Comparison of ENCODE assay signal across 8 cellular contexts in the genomic region with DNA sequence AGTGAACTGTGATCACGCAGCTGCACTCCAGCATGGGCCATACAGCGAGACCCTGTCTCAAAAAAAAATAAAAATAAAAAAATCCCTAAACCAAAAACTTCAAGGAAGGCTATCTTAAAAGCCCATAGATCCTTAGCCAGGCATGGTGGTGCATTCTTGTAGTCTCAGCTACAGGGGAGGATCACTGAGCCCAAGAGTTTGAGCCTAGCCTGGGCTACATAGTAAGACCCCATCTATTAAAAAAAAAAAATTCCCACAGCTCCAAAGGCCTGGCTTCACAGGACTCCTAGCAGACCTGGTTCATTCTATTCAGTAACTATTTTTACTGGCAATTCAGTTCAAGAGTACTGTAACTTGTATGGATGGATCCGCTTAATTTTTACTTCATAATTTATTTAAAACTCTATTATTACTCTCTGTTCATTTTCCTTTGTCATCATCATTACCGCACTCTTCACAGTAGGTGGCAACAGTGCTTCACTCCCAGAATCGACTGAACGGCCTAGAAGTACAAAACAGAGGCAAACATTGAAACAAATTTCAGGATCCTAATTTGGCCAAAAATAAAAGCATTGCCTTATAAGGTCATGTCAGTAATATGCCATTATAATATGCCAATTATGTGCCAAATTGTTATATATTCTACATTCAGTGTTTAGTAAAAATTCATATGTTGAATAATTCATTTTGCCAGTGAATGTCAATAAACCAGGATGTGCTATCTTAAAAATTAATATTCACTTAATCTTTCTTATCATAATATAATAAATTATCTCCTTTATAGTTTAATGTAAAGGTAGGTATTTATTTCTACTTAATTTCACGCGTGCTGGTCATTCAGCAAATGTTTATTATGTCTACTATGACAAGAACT. TPM values are rescaled to one million over a fixed set of nuclear protein-coding genes. Genes with fewer than 3 reads are reported as not detected.
DNase-seq lines count a peak whose midpoint lies in the region; ATAC-seq, FAIRE-seq and TF ChIP-seq lines count a peak whose summit lies in the region.

No MANE protein-coding gene starts in this region.

- ATAC-seq in GM18502 (IDR thresholded peaks at IDR 0.05; ENCODE audit: poor library complexity, unreplicated experiment) (peak; percentile 89), HG03135 (IDR thresholded peaks at IDR 0.05; ENCODE audit: unreplicated experiment) (peak; percentile 80), HG03521 (IDR thresholded peaks at IDR 0.05; ENCODE audit: unreplicated experiment) (no peak)

- FAIRE-seq in bronchial epithelial cell (lab: Jason Lieb, UNC), result no peak

- no peaks in the 10 kb centered on the region for H3K4me1 ChIP-seq in BE2C
- no peaks in the 10 kb centered on the region for H3K4me1 ChIP-seq in transverse colon

- intact Hi-C loops in transverse colon (cut with DNase I; ENCODE audit: low total_unique reads), result loop anchor here (5.0 kb wide), 1 partner anchor 447 kb away; no protein-coding TSS in a partner anchor

- no peak overlapping the region for H3K27ac ChIP-seq in transverse colon

- in situ Hi-C loops in transverse colon (cut with MboI; ENCODE audit: low pct_ligation_motif_present in 1 of 4, low pct_unique_long_range_greater_than_20kb in 1 of 4, low sequenced_read_pairs in 3 of 4), result loop anchor here (5.0 to 25.0 kb wide), 4 partner anchors 147 to 445 kb away; partner anchors contain the start of gene FMNL2 (in 2 of the 4)

- TF ChIP-seq EP300 in transverse colon (IDR thresholded peaks at IDR 0.05; ENCODE audit: low read depth), result no peak

- DNase-seq in BE2C (peak; percentile 17), NCI-H69 (lab: John Stamatoyannopoulos, UW) (peak; percentile 49), bronchial epithelial cell (ENCODE audit: low read depth) (peak; percentile 54), kidney tubule cell (ENCODE audit: low spot score) (peak; percentile 69), transverse colon (peak; percentile 35)

- H3K27me3 ChIP-seq in BE2C, result no peaks in the 10 kb centered on the region
- no peaks in the 10 kb centered on the region for H3K27me3 ChIP-seq in bronchial epithelial cell (ENCODE audit: control insufficient read depth, insufficient read depth, low read length)
- H3K27me3 ChIP-seq in transverse colon, result no peaks in the 10 kb centered on the region

- H3K36me3 ChIP-seq in BE2C (no peaks in the 10 kb centered on the region), bronchial epithelial cell (ENCODE audit: control insufficient read depth, insufficient read depth, low read length) (no peaks in the 10 kb centered on the region), transverse colon (no peaks in the 10 kb centered on the region)

- TF ChIP-seq CTCF in BE2C (IDR thresholded peaks at IDR 0.05; ENCODE audit: low read depth, low read length) (peak; percentile 72), bronchial epithelial cell (IDR thresholded peaks at IDR 0.05; ENCODE audit: insufficient read depth, low read length, severe bottlenecking) (peak; percentile 55), transverse colon (IDR thresholded peaks at IDR 0.05) (peak; percentile 67 to 87 (median 76))

- H3K9me3 ChIP-seq in BE2C (no peaks in the 10 kb centered on the region), transverse colon (no peaks in the 10 kb centered on the region)

- 41 to 44% methylated on average over 8 of the region's 8 CpGs for WGBS in transverse colon (ENCODE audit: low coverage in 1 of 2), 2 donors

- TF ChIP-seq POLR2A in transverse colon (IDR thresholded peaks at IDR 0.05), result no peak

- H3K4me3 ChIP-seq in BE2C (ENCODE audit: low read depth, low read length) (no peak overlapping the region), bronchial epithelial cell (ENCODE audit: low read depth, low read length) (no peak overlapping the region), transverse colon (no peak overlapping the region)

RNA-seq across cellular contexts. Expression of gene STAM2, which starts 14.3 kb away (rescaled TPM):
- 4.9 TPM for polyA plus RNA-seq in BE2C (2012; ENCODE audit: insufficient read depth, insufficient read length, low read depth)
- 32.1 and 33.4 TPM in 2 replicates for total RNA-seq in bronchial epithelial cell
- 10 to 100 TPM; 17.1 to 57.2 (median 38.1) TPM for total RNA-seq in transverse colon

Comparison
In these comparisons a context has a peak if more than half of its experiments do, and no peak if none do; other contexts are left out.
1. DNase-seq: peak in every context shown above with its lines; median percentile 69 in kidney tubule cell; 54 in bronchial epithelial cell; 49 in NCI-H69; 35 in transverse colon; 17 in BE2C.